ENCODE assay signal across 32 cellular contexts in the genomic region with DNA sequence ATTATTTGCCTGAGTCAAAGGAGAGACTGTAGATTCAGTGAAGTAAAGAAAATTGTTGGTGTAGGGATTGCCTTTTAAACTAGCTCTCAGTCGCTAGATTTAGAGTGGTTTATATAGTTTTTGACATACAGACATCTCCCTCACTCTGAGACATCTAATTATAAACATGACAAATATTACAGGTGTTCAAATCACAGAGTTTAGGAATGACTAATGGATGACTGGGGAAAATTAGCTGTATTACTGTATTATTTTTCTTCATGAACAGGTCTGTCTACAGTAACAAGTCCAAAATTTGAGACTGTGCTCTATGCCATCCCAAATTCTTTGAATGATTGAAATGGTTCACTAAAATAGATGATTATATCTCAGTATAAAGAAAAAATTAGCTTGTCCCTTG. TPM values are rescaled to one million over a fixed set of nuclear protein-coding genes. Genes with fewer than 3 reads are reported as not detected.
"Had no signal": no experiment of that assay in that cellular context is flagged by ENCODE, and none has a peak within 500 bp of the region (broad histone marks: within the 10 kb centered on the region; RNA-seq: fewer than 3 reads in every experiment).

No MANE protein-coding gene starts in this region.

- H3K4me1 ChIP-seq: breast epithelium, esophagus muscularis mucosa, gastroesophageal sphincter had no signal

- H3K27ac ChIP-seq: adrenal gland, breast epithelium, coronary artery, dorsolateral prefrontal cortex, esophagus muscularis mucosa, gastroesophageal sphincter, heart right ventricle, hepatocyte, VCaP had no signal

- ATAC-seq: activated CD8-positive, alpha-beta memory T cell treated with anti-CD3 and anti-CD28 coated beads, Interleukin-2, amount 10 ng/mL, durations not matched to agents 7 days and 5 days; activated CD8-positive, alpha-beta T cell treated with anti-CD3 and anti-CD28 coated beads for 36 hours; activated naive CD8-positive, alpha-beta T cell treated with anti-CD3 and anti-CD28 coated beads, Interleukin-2, amount 50 U/mL, for 24 hours; effector memory CD8-positive, alpha-beta T cell; gastroesophageal sphincter had no signal

- H3K4me3 ChIP-seq: adrenal gland, breast epithelium, coronary artery, dorsolateral prefrontal cortex, esophagus muscularis mucosa, gastroesophageal sphincter, heart right ventricle, hepatocyte had no signal

- H3K4me2 ChIP-seq: hepatocyte had no signal

- H3K27me3 ChIP-seq: adrenal gland, breast epithelium, dorsolateral prefrontal cortex, esophagus muscularis mucosa, gastroesophageal sphincter, heart right ventricle, hepatocyte had no signal

- DNase-seq: activated CD4-positive, alpha-beta T cell treated with anti-CD3 and anti-CD28 coated beads for 1 hour; activated CD4-positive, alpha-beta T cell treated with anti-CD3 and anti-CD28 coated beads for 4 hours; activated CD4-positive, alpha-beta T cell treated with anti-CD3 and anti-CD28 coated beads, Interleukin-2, amount 10 ng/mL, durations not matched to agents 7 days and 5 days; activated CD4-positive, alpha-beta T cell treated with anti-CD3 and anti-CD28 coated beads, Interleukin-2, amount 50 U/mL, for 4 hours; activated CD8-positive, alpha-beta memory T cell treated with anti-CD3 and anti-CD28 coated beads, Interleukin-2, amount 10 ng/mL, durations not matched to agents 7 days and 5 days; activated CD8-positive, alpha-beta memory T cell treated with anti-CD3 and anti-CD28 coated beads, Interleukin-2, amount 50 U/mL, for 4 hours; activated CD8-positive, alpha-beta T cell treated with anti-CD3 and anti-CD28 coated beads for 36 hours; activated effector memory CD4-positive, alpha-beta T cell treated with anti-CD3 and anti-CD28 coated beads, Interleukin-2, amount 50 U/mL, for 16 hours; activated naive CD4-positive, alpha-beta T cell treated with anti-CD3 and anti-CD28 coated beads for 36 hours; activated naive CD8-positive, alpha-beta T cell treated with anti-CD3 and anti-CD28 coated beads for 36 hours; activated naive CD8-positive, alpha-beta T cell treated with anti-CD3 and anti-CD28 coated beads, Interleukin-2, amount 50 U/mL, for 24 hours; activated T-cell treated with anti-CD3 and anti-CD28 coated beads, Interleukin-2, amount 50 U/mL, for 1 hour; activated T-cell treated with anti-CD3 and anti-CD28 coated beads, Interleukin-2, amount 50 U/mL, for 48 hours; adrenal gland; amygdala; aorta; dorsolateral prefrontal cortex; effector memory CD8-positive, alpha-beta T cell; erythroblast; foreskin melanocyte; T-helper 2 cell had no signal

- H3K9me3 ChIP-seq: adrenal gland, breast epithelium, esophagus muscularis mucosa, gastroesophageal sphincter had no signal

- H3K36me3 ChIP-seq: adrenal gland, breast epithelium, esophagus muscularis mucosa, gastroesophageal sphincter, heart right ventricle had no signal

RNA-seq across cellular contexts. Expression of a gene that starts 40.0 kb away (rescaled TPM):
- total RNA-seq: activated CD8-positive, alpha-beta memory T cell treated with anti-CD3 and anti-CD28 coated beads for 36 hours; activated CD8-positive, alpha-beta T cell treated with anti-CD3 and anti-CD28 coated beads for 36 hours; activated T-helper 1 cell treated with anti-CD3 and anti-CD28 coated beads, Interleukin-12 subunit alpha, Interleukin-12 subunit beta, Interleukin-2, Interleukin-4 antibody, amounts not matched to agents 30 ng/mL and 10 ng/mL and 1 ng/mL, durations not matched to agents 14 hours and 24 hours and 36 hours; activated T-helper 2 cell treated with anti-CD3 and anti-CD28 coated beads, Interferon-gamma antibody, Interleukin-2, Interleukin-4, amounts not matched to agents 10 μg/mL and 5 μg/mL and 100 μg/mL, durations not matched to agents 14 hours and 24 hours and 36 hours; T-helper 1 cell treated with Interleukin-12 subunit alpha and Interleukin-12 subunit beta and Interleukin-4 antibody, amounts not matched to agents 30 ng/mL and 1 ng/mL, for 36 hours had no signal
